In the genomic region with DNA sequence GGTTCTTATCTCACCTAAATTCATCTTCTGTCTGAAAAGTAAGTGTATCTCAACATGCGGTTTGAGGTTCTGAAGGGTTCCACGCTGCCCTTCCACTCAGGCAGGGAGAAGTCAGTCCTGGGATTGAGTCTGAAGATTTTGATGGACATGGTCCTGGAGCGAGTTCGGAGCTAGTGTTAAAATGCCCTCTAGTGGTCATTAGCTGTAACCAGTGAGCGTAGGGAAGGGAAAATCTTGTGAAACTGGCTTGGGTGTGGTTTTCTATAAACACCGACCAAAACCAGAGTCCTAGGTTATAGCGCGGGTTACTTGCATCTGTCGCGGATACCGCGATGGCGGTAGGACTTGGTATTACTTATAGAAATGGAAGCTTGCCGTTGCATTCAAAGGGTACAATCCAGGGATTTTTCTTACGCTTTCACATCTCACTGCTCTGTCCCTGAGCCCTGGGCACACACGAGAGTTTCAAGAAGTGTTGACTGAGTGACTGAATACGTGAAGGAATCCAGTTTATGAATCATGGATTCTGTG, we compare ENCODE assay signal across 8 cellular contexts.
DNase-seq lines count a peak whose midpoint lies in the region; ATAC-seq and FAIRE-seq lines count a peak whose summit lies in the region.

No MANE protein-coding gene starts in this region.

- DNase-seq in G401 (ENCODE audit: low spot score): peak; percentile 80
- peak; percentile 74 for DNase-seq in NCI-H748 treated with DMSO at 0.1 percent for 48 hours (lab: John Stamatoyannopoulos, UW)
- DNase-seq in cerebellum (ENCODE audit: low spot score): peak; percentile 62
- peak; percentile 85 for DNase-seq in left kidney (ENCODE audit: low read depth, low spot score)
- DNase-seq in urothelium cell line (ENCODE audit: low spot score): peak; percentile 25
- no peak for DNase-seq in activated CD4-positive, alpha-beta T cell treated with anti-CD3 and anti-CD28 coated beads, Interleukin-2, amount 50 U/mL, for 4 hours

- in situ Hi-C loops in G401 (cut with HindIII; ENCODE audit: low sequenced_read_pairs): no loop called here

- FAIRE-seq in urothelium cell line (lab: Jason Lieb, UNC): no peak

- ATAC-seq in GM21423 (IDR thresholded peaks at IDR 0.05; ENCODE audit: unreplicated experiment) (peak; percentile 85), HG03558 (IDR thresholded peaks at IDR 0.05; ENCODE audit: extremely low read depth, unreplicated experiment) (peak; percentile 85)

Comparison
In these comparisons a context has a peak if more than half of its experiments do, and no peak if none do; other contexts are left out.
1. DNase-seq: peak in G401 (single experiment), NCI-H748 treated with DMSO at 0.1 percent for 48 hours (single experiment), cerebellum (single experiment), left kidney (single experiment) and urothelium cell line (single experiment); none in activated CD4-positive, alpha-beta T cell treated with anti-CD3 and anti-CD28 coated beads, Interleukin-2, amount 50 U/mL, for 4 hours (0 of 2).